Comparison of ENCODE assay signal across 8 cellular contexts in genomic region chr11:123062892-123063395, GRCh38. TPM values are rescaled to one million over a fixed set of nuclear protein-coding genes. Genes with fewer than 3 reads are reported as not detected.
DNase-seq lines count a peak whose midpoint lies in the region; ATAC-seq and TF ChIP-seq lines count a peak whose summit lies in the region.

No MANE protein-coding gene starts in this region.

- peaks cover 37% of the 10 kb centered on the region for H3K36me3 ChIP-seq in neutrophil

- H3K4me3 ChIP-seq in fibroblast of mammary gland (ENCODE audit: control insufficient read depth, low read depth, low read length) = peak overlapping the region; percentile 100
- peak overlapping the region; percentile 84 to 99 for H3K4me3 ChIP-seq in neutrophil (ENCODE audit: low read depth in 1 of 2, low read length in 1 of 2)

- H3K9me3 ChIP-seq in T-helper 17 cell (ENCODE audit: control insufficient read depth, low read length, poor library complexity, severe bottlenecking) (no peaks in the 10 kb centered on the region), neutrophil (no peaks in the 10 kb centered on the region)

- H3K27ac ChIP-seq in neutrophil = peak overlapping the region; percentile 100

- H3K27ac Mint-ChIP-seq in T-helper 17 cell = peak overlapping the region; percentile 100

- peak overlapping the region; percentile 99 for H3K4me3 Mint-ChIP-seq in T-helper 17 cell

- peak; percentile 23 for DNase-seq in GM04503 (ENCODE audit: low read depth)
- no peak for DNase-seq in T-helper 17 cell
- DNase-seq in fibroblast of mammary gland (ENCODE audit: low read depth) = peak; percentile 54
- DNase-seq in NCI-H1694 (lab: John Stamatoyannopoulos, UW) = no peak
- DNase-seq in NCI-H187 (lab: John Stamatoyannopoulos, UW) = no peak

- H3K27me3 ChIP-seq in neutrophil = no peaks in the 10 kb centered on the region

- ATAC-seq in HG03025 (IDR thresholded peaks at IDR 0.05; ENCODE audit: low FRiP score, unreplicated experiment) (peak; percentile 5), T-helper 17 cell (no peak), HG02642 (IDR thresholded peaks at IDR 0.05; ENCODE audit: poor library complexity, unreplicated experiment) (no peak)

- TF ChIP-seq CTCF in fibroblast of mammary gland (conservative IDR thresholded peaks at IDR 0.05; ENCODE audit: control insufficient read depth, insufficient read depth, low read depth, low read length) (no peak), neutrophil (IDR thresholded peaks at IDR 0.05) (no peak)

- peaks cover 51% of the 10 kb centered on the region for H3K4me1 Mint-ChIP-seq in T-helper 17 cell

- peaks cover 24% of the 10 kb centered on the region for H3K36me3 Mint-ChIP-seq in T-helper 17 cell (ENCODE audit: low read depth)

- no peaks in the 10 kb centered on the region for H3K27me3 Mint-ChIP-seq in T-helper 17 cell

- peaks cover 40 to 51% of the 10 kb centered on the region in 2 experiments for H3K4me1 ChIP-seq in neutrophil (ENCODE audit: control insufficient read depth in 1 of 2, insufficient read depth in 1 of 2, low read depth in 1 of 2, low read length in 1 of 2)

RNA-seq across cellular contexts. Expression of gene HSPA8, which starts 1.0 kb away (rescaled TPM):
- total RNA-seq in T-helper 17 cell = 1,000 to 10,000 TPM; 1,034 to 1,253 TPM

Comparison
In these comparisons a context has a peak if more than half of its experiments do, and no peak if none do; other contexts are left out.
1. DNase-seq: peak in GM04503 (single experiment) and fibroblast of mammary gland (single experiment); none in T-helper 17 cell (0 of 3), NCI-H1694 (single experiment) and NCI-H187 (0 of 2).